Comparison of ENCODE assay signal across 1 cellular context in genomic region chr5:56081053-56081642, GRCh38.
TF ChIP-seq lines count a peak whose summit lies in the region.

No MANE protein-coding gene starts in this region.

TF ChIP-seq in GM12878, 131 proteins besides CTCF, POLR2A, EP300 and RAD21 (continued from another document):
- TF ChIP-seq SPI1 (IDR thresholded peaks at IDR 0.05; ENCODE audit: borderline replicate concordance, insufficient read depth, low read depth, low read length): peak; percentile 36; the same call in 1 of the 2 replicates
- peak; percentile 19; the same call in 1 of the 2 replicates for TF ChIP-seq SMARCA5 (IDR thresholded peaks at IDR 0.05)
- TF ChIP-seq ZNF217 (IDR thresholded peaks at IDR 0.05): peak; percentile 9; the same call in 1 of the 2 replicates
- 0 out of 2 replicates have a peak, but pooled peaks have one; percentile 49 for TF ChIP-seq STAT3 (IDR thresholded peaks at IDR 0.05; ENCODE audit: low read depth, low read length)
- 0 out of 2 replicates have a peak, but pooled peaks have one; percentile 5 for TF ChIP-seq IRF4 (IDR thresholded peaks at IDR 0.05; ENCODE audit: low read depth, low read length)
- TF ChIP-seq ATF7 (IDR thresholded peaks at IDR 0.05; ENCODE audit: low read depth): peak; percentile 52; the same call in 1 of the 2 replicates
- 0 out of 2 replicates have a peak, but pooled peaks have one; percentile 5 for TF ChIP-seq ZNF24 (IDR thresholded peaks at IDR 0.05)
